In the genomic region with DNA sequence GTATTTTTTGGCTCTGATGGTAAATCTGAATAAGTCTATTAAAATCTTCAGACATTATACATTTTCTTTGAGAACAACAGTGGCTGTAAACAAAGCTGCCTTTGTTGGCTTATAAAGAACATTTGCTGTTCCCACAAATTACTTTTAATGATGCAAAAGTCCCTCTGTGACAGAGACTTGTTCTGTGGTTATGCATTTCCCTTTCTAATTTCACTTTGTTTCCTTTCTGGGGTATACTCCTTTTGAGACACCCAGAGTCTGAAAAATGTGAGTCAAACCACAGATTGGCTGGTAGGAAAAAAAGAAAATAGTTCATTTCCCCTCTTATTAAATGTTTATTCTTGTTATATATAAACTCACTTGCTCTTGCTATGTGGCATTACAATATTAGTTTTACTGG, we compare ENCODE assay signal across 26 cellular contexts.
"Had no signal": no experiment of that assay in that cellular context is flagged by ENCODE, and none has a peak within 500 bp of the region (broad histone marks: within the 10 kb centered on the region; RNA-seq: fewer than 3 reads in every experiment).

No MANE protein-coding gene starts in this region.

- H3K27ac ChIP-seq: VCaP had no signal

- FAIRE-seq: astrocyte had no signal

- DNase-seq: activated CD4-positive, alpha-beta memory T cell treated with anti-CD3 and anti-CD28 coated beads for 36 hours; activated CD4-positive, alpha-beta T cell treated with anti-CD3 and anti-CD28 coated beads, Interleukin-2, amount 10 ng/mL, durations not matched to agents 7 days and 5 days; activated CD4-positive, CD25-positive, alpha-beta regulatory T cell; activated CD8-positive, alpha-beta memory T cell treated with anti-CD3 and anti-CD28 coated beads for 24 hours; activated effector memory CD4-positive, alpha-beta T cell treated with anti-CD3 and anti-CD28 coated beads, Interleukin-2, amount 50 U/mL, for 16 hours; activated naive CD4-positive, alpha-beta T cell treated with Interleukin-2 at 50 U/mL for 16 hours; activated naive CD8-positive, alpha-beta T cell treated with anti-CD3 and anti-CD28 coated beads, Interleukin-2, amount 50 U/mL, for 24 hours; activated T-cell treated with anti-CD3 and anti-CD28 coated beads, Interleukin-2, amount 50 U/mL, for 4 hours; amniotic stem cell; cerebellar nuclear complex; NCI-H1092; NCI-H1417; NCI-H1930; NCI-H2171; NCI-H2227 treated with DMSO at 0.1 percent for 48 hours; NCI-H446 treated with DMSO at 0.1 percent for 48 hours; NCI-H524 treated with DMSO at 0.1 percent for 48 hours; NCI-H748 treated with DMSO at 0.1 percent for 48 hours; NK-92 treated with Interleukin-12 subunit alpha and Interleukin-12 subunit beta, amount 100 ng/mL, for 24 hours; PC-3; SIG-M5; T-helper 2 cell; T1000 had no signal

- H3K4me1 Mint-ChIP-seq: activated CD4-positive, alpha-beta T cell treated with anti-CD3 and anti-CD28 coated beads, Interleukin-2, amount 10 ng/mL, durations not matched to agents 7 days and 5 days had no signal

- H3K27me3 Mint-ChIP-seq: activated CD4-positive, alpha-beta memory T cell treated with anti-CD3 and anti-CD28 coated beads for 36 hours; activated CD4-positive, alpha-beta T cell treated with anti-CD3 and anti-CD28 coated beads, Interleukin-2, amount 10 ng/mL, durations not matched to agents 7 days and 5 days; activated naive CD8-positive, alpha-beta T cell treated with anti-CD3 and anti-CD28 coated beads, Interleukin-2, amount 50 U/mL, for 24 hours had no signal

- ATAC-seq: activated naive CD4-positive, alpha-beta T cell treated with anti-CD3 and anti-CD28 coated beads, Interleukin-2, amount 50 U/mL, for 72 hours; activated naive CD8-positive, alpha-beta T cell treated with anti-CD3 and anti-CD28 coated beads, Interleukin-2, amount 50 U/mL, for 24 hours; activated T-cell treated with anti-CD3 and anti-CD28 coated beads, Interleukin-2, amount 50 U/mL, for 4 hours; PC-3 had no signal

- H3K4me3 Mint-ChIP-seq: activated CD4-positive, alpha-beta memory T cell treated with anti-CD3 and anti-CD28 coated beads for 36 hours; activated CD4-positive, alpha-beta T cell treated with anti-CD3 and anti-CD28 coated beads, Interleukin-2, amount 10 ng/mL, durations not matched to agents 7 days and 5 days; activated naive CD8-positive, alpha-beta T cell treated with anti-CD3 and anti-CD28 coated beads, Interleukin-2, amount 50 U/mL, for 24 hours; activated T-cell treated with anti-CD3 and anti-CD28 coated beads, Interleukin-2, amount 50 U/mL, for 4 hours had no signal

- H3K27ac Mint-ChIP-seq: activated CD4-positive, alpha-beta memory T cell treated with anti-CD3 and anti-CD28 coated beads for 36 hours; activated CD4-positive, alpha-beta T cell treated with anti-CD3 and anti-CD28 coated beads, Interleukin-2, amount 10 ng/mL, durations not matched to agents 7 days and 5 days; activated naive CD4-positive, alpha-beta T cell treated with anti-CD3 and anti-CD28 coated beads, Interleukin-2, amount 50 U/mL, for 72 hours; activated naive CD8-positive, alpha-beta T cell treated with anti-CD3 and anti-CD28 coated beads, Interleukin-2, amount 50 U/mL, for 24 hours had no signal
